In genomic region chr9:10613413-10613812, GRCh38 we compare ENCODE assay signal across 10 cellular contexts. TPM values are rescaled to one million over a fixed set of nuclear protein-coding genes. Genes with fewer than 3 reads are reported as not detected.
DNase-seq lines count a peak whose midpoint lies in the region; ATAC-seq and TF ChIP-seq lines count a peak whose summit lies in the region.
"Had no signal": no experiment of that assay in that cellular context is flagged by ENCODE, and none has a peak within 500 bp of the region (broad histone marks: within the 10 kb centered on the region; RNA-seq: fewer than 3 reads in every experiment).

No MANE protein-coding gene starts in this region.

- peak overlapping the region; percentile 36 to 53 for H3K4me3 ChIP-seq in tibial artery
- H3K4me3 ChIP-seq: GM12878 had no signal

- no peak for TF ChIP-seq CTCF in brain (conservative IDR thresholded peaks at IDR 0.05)
- no peak for TF ChIP-seq CTCF in tibial artery (IDR thresholded peaks at IDR 0.05)

- peak overlapping the region; percentile 19 to 100 (median 87) for H3K27ac Mint-ChIP-seq in brain

- no peaks in the 10 kb centered on the region for H3K9me3 ChIP-seq in tibial artery

- peaks cover 48% of the 10 kb centered on the region for H3K27me3 Mint-ChIP-seq in brain

- intact Hi-C loops in Right ventricle myocardium inferior (cut with DNase I) (no loop called here), cardiac septum (cut with DNase I) (no loop called here), tibial artery (cut with DNase I; ENCODE audit: low total_unique reads) (no loop called here)

- no peak overlapping the region for H3K27ac ChIP-seq in tibial artery

- H3K4me1 Mint-ChIP-seq in brain = peaks cover 44% of the 10 kb centered on the region

- no peak for ATAC-seq in Right ventricle myocardium inferior

- no peaks in the 10 kb centered on the region for H3K36me3 Mint-ChIP-seq in brain

- H3K36me3 ChIP-seq in tibial artery = no peaks in the 10 kb centered on the region

- peak overlapping the region; percentile 90 to 98 (median 94) for H3K4me3 Mint-ChIP-seq in brain

- peaks cover 0 to 16% (median 10%) of the 10 kb centered on the region in 4 donors for H3K4me1 ChIP-seq in tibial artery

- no peaks in the 10 kb centered on the region for H3K9me3 Mint-ChIP-seq in brain

- DNase-seq in Right ventricle myocardium inferior (ENCODE audit: missing footprints) = peak; percentile 26
- DNase-seq in cardiac septum (ENCODE audit: low spot score) = no peak
- peak; percentile 16 for DNase-seq in iPS-NIHi7 (ENCODE audit: extremely low spot score)
- no peak for DNase-seq in tibial artery
- no peak for DNase-seq in DMS53 (lab: John Stamatoyannopoulos, UW)
- DNase-seq in NCI-H2107 treated with DMSO at 0.1 percent for 48 hours (lab: John Stamatoyannopoulos, UW; ENCODE audit: unreplicated experiment) = no peak
- no peak for DNase-seq in glomerular visceral epithelial cell (ENCODE audit: extremely low spot score)
- DNase-seq: effector CD4-positive, alpha-beta T cell had no signal

- H3K27me3 ChIP-seq in tibial artery = peaks cover 0 to 40% of the 10 kb centered on the region in 2 donors

RNA-seq across cellular contexts. Expression of gene PTPRD, which starts 0.6 kb away (rescaled TPM):
- total RNA-seq in Right ventricle myocardium inferior = 13.3 TPM
- total RNA-seq in cardiac septum = 13.0 TPM
- 15.2 TPM for polyA plus RNA-seq in brain (ENCODE audit: insufficient read depth, low read depth, low replicate concordance)

Comparison
In these comparisons a context has a peak if more than half of its experiments do, and no peak if none do; other contexts are left out.
1. DNase-seq: peak in Right ventricle myocardium inferior (single experiment) and iPS-NIHi7 (single experiment); none in cardiac septum (single experiment), tibial artery (0 of 2), DMS53 (single experiment), NCI-H2107 treated with DMSO at 0.1 percent for 48 hours (single experiment) and glomerular visceral epithelial cell (single experiment).